1 cellular context compared by ENCODE assay signal in genomic region chr1:52602328-52603300, GRCh38.
TF ChIP-seq lines count a peak whose summit lies in the region.

GPX7 (plus strand) TSS chr1:52602371; CDS start chr1:52602410, 39 bp downstream.

TF ChIP-seq in K562, 482 proteins besides CTCF, POLR2A, EP300 and RAD21:
- TF ChIP-seq ZBTB33 (CRISPR knock-in tag; IDR thresholded peaks at IDR 0.05), result 0 out of 2 replicates have a peak, but pooled peaks have one; percentile 31
- no peak for TF ChIP-seq ZNF655 (CRISPR knock-in tag; IDR thresholded peaks at IDR 0.05)
